ENCODE assay signal across 24 cellular contexts in the genomic region with DNA sequence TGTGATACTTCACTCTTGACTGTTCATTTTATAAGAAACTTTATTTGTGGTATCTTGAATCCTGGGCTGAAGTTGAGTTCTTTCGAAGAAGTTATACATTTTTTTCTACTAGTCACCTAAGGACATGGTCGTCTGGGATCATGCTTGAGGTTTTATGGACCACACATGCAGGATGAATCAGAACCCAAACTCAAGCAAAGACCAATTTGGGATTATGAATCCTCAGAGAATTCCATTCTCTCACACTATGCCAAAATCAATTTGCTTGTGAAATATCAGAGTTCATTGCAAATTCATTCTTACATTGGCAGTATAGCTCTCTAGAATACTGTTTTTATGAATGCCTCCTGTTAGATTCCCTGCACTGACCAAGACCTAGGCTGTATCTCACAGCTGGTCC.
A peak's percentile ranks its signal among the peaks of the same experiment; 100 is the strongest.
DNase-seq lines count a peak whose midpoint lies in the region; ATAC-seq and TF ChIP-seq lines count a peak whose summit lies in the region.
"Had no signal": no experiment of that assay in that cellular context is flagged by ENCODE, and none has a peak within 500 bp of the region (broad histone marks: within the 10 kb centered on the region; RNA-seq: fewer than 3 reads in every experiment).

No MANE protein-coding gene starts in this region.

- peak; percentile 62 for DNase-seq in AG08395 (ENCODE audit: low spot score)
- peak; percentile 32 for DNase-seq in GM04504 (ENCODE audit: low read depth)
- DNase-seq in amniotic stem cell (lab: John Stamatoyannopoulos, UW) = peak; percentile 12
- DNase-seq in glomerular visceral epithelial cell (ENCODE audit: extremely low spot score) = peak; percentile 6
- DNase-seq in cerebellum (ENCODE audit: low spot score) = no peak
- no peak for DNase-seq in erythroblast (lab: John Stamatoyannopoulos, UW)
- DNase-seq: 8988T; activated CD4-positive, alpha-beta T cell treated with anti-CD3 and anti-CD28 coated beads for 48 hours; activated gamma-delta T cell; activated naive CD8-positive, alpha-beta T cell treated with anti-CD3 and anti-CD28 coated beads, Interleukin-2, amount 10 ng/mL, durations not matched to agents 7 days and 5 days; activated T-cell treated with anti-CD3 and anti-CD28 coated beads, Interleukin-2, amount 50 U/mL, for 24 hours; BE2C; GF-D8; left colon; mammary epithelial cell; NCI-H1048; NCI-H1694; NK-92 treated with Interleukin-12 subunit alpha and Interleukin-12 subunit beta, amount 100 ng/mL, for 24 hours; PC-9; stimulated activated CD4-positive, alpha-beta T cell treated with anti-CD3 and anti-CD28 coated beads, Interleukin-12 subunit alpha, Interleukin-12 subunit beta, amount 100 ng/mL, for 4 hours; stimulated activated CD4-positive, alpha-beta T cell treated with anti-CD3 and anti-CD28 coated beads, Interleukin-4, amount 100 ng/mL, for 4 hours had no signal

- ATAC-seq in GM21526 (IDR thresholded peaks at IDR 0.05; ENCODE audit: low FRiP score, unreplicated experiment) = no peak
- ATAC-seq in GM21576 (IDR thresholded peaks at IDR 0.05; ENCODE audit: unreplicated experiment) = no peak
- ATAC-seq: left colon; stimulated activated memory B cell treated with anti-CD40 and anti-IgM and Interleukin-4, amounts not matched to agents 10 μg/mL and 1 μg/mL and 100 μg/mL, for 72 hours had no signal

- TF ChIP-seq POLR2A in erythroblast (IDR thresholded peaks at IDR 0.05; ENCODE audit: low read length) = no peak

Comparison
In these comparisons a context has a peak if more than half of its experiments do, and no peak if none do; other contexts are left out.
1. DNase-seq: peak in AG08395 (single experiment), GM04504 (single experiment), amniotic stem cell (single experiment) and glomerular visceral epithelial cell (single experiment); none in cerebellum (single experiment) and erythroblast (0 of 2).